ENCODE assay signal across 11 cellular contexts in the genomic region with DNA sequence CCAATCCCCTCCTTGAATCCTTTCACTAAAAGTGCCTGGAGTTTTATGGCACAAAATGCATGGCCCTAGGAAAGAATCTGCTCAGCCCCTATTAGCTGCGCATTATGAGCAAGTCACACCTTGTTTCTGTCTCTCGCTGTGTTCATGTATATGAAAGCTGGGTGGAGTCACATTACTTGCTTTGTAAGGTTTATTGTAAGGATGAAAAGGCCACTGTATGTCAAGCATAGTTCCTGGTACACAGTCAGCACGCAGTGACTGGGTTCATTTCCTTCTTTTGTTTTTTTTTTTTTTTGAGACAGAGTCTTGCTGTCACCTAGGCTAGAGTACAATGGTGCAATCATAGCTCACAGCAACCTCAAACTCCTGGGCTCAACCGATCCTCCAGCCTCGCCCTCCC. TPM values are rescaled to one million over a fixed set of nuclear protein-coding genes. Genes with fewer than 3 reads are reported as not detected.
DNase-seq lines count a peak whose midpoint lies in the region; ATAC-seq, FAIRE-seq and TF ChIP-seq lines count a peak whose summit lies in the region.
"Had no signal": no experiment of that assay in that cellular context is flagged by ENCODE, and none has a peak within 500 bp of the region (broad histone marks: within the 10 kb centered on the region; RNA-seq: fewer than 3 reads in every experiment).

No MANE protein-coding gene starts in this region.

- no peak for TF ChIP-seq CTCF in SK-N-SH (IDR thresholded peaks at IDR 0.05)

- no peaks in the 10 kb centered on the region for H3K36me3 Mint-ChIP-seq in IgD-negative memory B cell
- no peaks in the 10 kb centered on the region for H3K36me3 Mint-ChIP-seq in activated T-helper 1 cell treated with anti-CD3 and anti-CD28 coated beads, Interleukin-12 subunit alpha, Interleukin-12 subunit beta, Interleukin-2, Interleukin-4 antibody, amounts not matched to agents 30 ng/mL and 10 ng/mL and 1 ng/mL, durations not matched to agents 14 hours and 24 hours and 36 hours (ENCODE audit: low read depth)
- H3K36me3 Mint-ChIP-seq: natural killer cell had no signal

- H3K27ac ChIP-seq in SK-N-SH (ENCODE audit: low read depth in 2 of 2, low read length in 1 of 2) (no peak overlapping the region), small intestine (ENCODE audit: low read depth in 1 of 2, low read length in 1 of 2) (peak overlapping the region; percentile 88 to 94)
- H3K27ac ChIP-seq: gastroesophageal sphincter had no signal

- FAIRE-seq in small intestine (lab: Jason Lieb, UNC) (peak; percentile 81), RCC 7860 (lab: Jason Lieb, UNC) (no peak)
- FAIRE-seq: astrocyte had no signal

- no peak overlapping the region for H3K9ac ChIP-seq in SK-N-SH

- peak; percentile 1 for DNase-seq in SK-N-SH
- DNase-seq in activated T-helper 1 cell treated with anti-CD3 and anti-CD28 coated beads, Interleukin-12 subunit alpha, Interleukin-12 subunit beta, Interleukin-2, Interleukin-4 antibody, amounts not matched to agents 30 ng/mL and 10 ng/mL and 1 ng/mL, durations not matched to agents 14 hours and 24 hours and 36 hours (ENCODE audit: low spot score) = no peak
- DNase-seq in small intestine = peak; percentile 95
- DNase-seq in NCI-H187 (lab: John Stamatoyannopoulos, UW) = no peak
- no peak for DNase-seq in RCC 7860 (ENCODE audit: low spot score)
- DNase-seq: natural killer cell had no signal

- H3F3A ChIP-seq in SK-N-SH (replicated peaks; ENCODE audit: insufficient read depth) = peaks cover 2% of the 10 kb centered on the region

- no peaks in the 10 kb centered on the region for H4K20me1 ChIP-seq in SK-N-SH (ENCODE audit: insufficient read depth)

- CTCF ChIA-PET in SK-N-SH (lab: Yijun Ruan, JAX) = interaction anchor here (1.5 kb wide), 1 partner anchor 118 kb away, joined by 3 read pairs; no protein-coding TSS in a partner anchor

- no peak for TF ChIP-seq RAD21 in SK-N-SH (IDR thresholded peaks at IDR 0.05; ENCODE audit: low read length)

- peak overlapping the region; percentile 12 to 93 (median 56) for H3K4me3 Mint-ChIP-seq in IgD-negative memory B cell
- no peak overlapping the region for H3K4me3 Mint-ChIP-seq in activated T-helper 1 cell treated with anti-CD3 and anti-CD28 coated beads, Interleukin-12 subunit alpha, Interleukin-12 subunit beta, Interleukin-2, Interleukin-4 antibody, amounts not matched to agents 30 ng/mL and 10 ng/mL and 1 ng/mL, durations not matched to agents 14 hours and 24 hours and 36 hours
- H3K4me3 Mint-ChIP-seq: natural killer cell had no signal

- no peaks in the 10 kb centered on the region for H3K79me2 ChIP-seq in SK-N-SH (ENCODE audit: insufficient read depth)

- H3K27ac Mint-ChIP-seq in IgD-negative memory B cell = peak overlapping the region; percentile 36 to 98 (median 82)
- H3K27ac Mint-ChIP-seq in activated T-helper 1 cell treated with anti-CD3 and anti-CD28 coated beads, Interleukin-12 subunit alpha, Interleukin-12 subunit beta, Interleukin-2, Interleukin-4 antibody, amounts not matched to agents 30 ng/mL and 10 ng/mL and 1 ng/mL, durations not matched to agents 14 hours and 24 hours and 36 hours = peak overlapping the region; percentile 56
- H3K27ac Mint-ChIP-seq: natural killer cell had no signal

- H3K9me3 Mint-ChIP-seq in IgD-negative memory B cell = no peaks in the 10 kb centered on the region
- no peaks in the 10 kb centered on the region for H3K9me3 Mint-ChIP-seq in activated T-helper 1 cell treated with anti-CD3 and anti-CD28 coated beads, Interleukin-12 subunit alpha, Interleukin-12 subunit beta, Interleukin-2, Interleukin-4 antibody, amounts not matched to agents 30 ng/mL and 10 ng/mL and 1 ng/mL, durations not matched to agents 14 hours and 24 hours and 36 hours
- H3K9me3 Mint-ChIP-seq: natural killer cell had no signal

- H3K4me3 ChIP-seq in SK-N-SH (ENCODE audit: low read depth in 2 of 2, low read length in 1 of 2) (no peak overlapping the region), small intestine (ENCODE audit: low read depth in 1 of 2, low read length in 2 of 2) (no peak overlapping the region)
- H3K4me3 ChIP-seq: gastroesophageal sphincter had no signal

- no peak for ATAC-seq in SK-N-SH treated with all-trans-retinoic acid at 6 μM for 48 hours
- no peak for ATAC-seq in GM18870 (IDR thresholded peaks at IDR 0.05; ENCODE audit: unreplicated experiment)
- ATAC-seq: gastroesophageal sphincter, natural killer cell had no signal

- peaks cover 10 to 14% (median 13%) of the 10 kb centered on the region in 3 donors for H3K4me1 Mint-ChIP-seq in IgD-negative memory B cell
- peaks cover 12% of the 10 kb centered on the region for H3K4me1 Mint-ChIP-seq in activated T-helper 1 cell treated with anti-CD3 and anti-CD28 coated beads, Interleukin-12 subunit alpha, Interleukin-12 subunit beta, Interleukin-2, Interleukin-4 antibody, amounts not matched to agents 30 ng/mL and 10 ng/mL and 1 ng/mL, durations not matched to agents 14 hours and 24 hours and 36 hours (ENCODE audit: low read depth)
- H3K4me1 Mint-ChIP-seq: natural killer cell had no signal

- POLR2A ChIA-PET in SK-N-SH (lab: Yijun Ruan, JAX) = no interaction called here

- H3K9me3 ChIP-seq in SK-N-SH = no peaks in the 10 kb centered on the region
- H3K9me3 ChIP-seq in small intestine (ENCODE audit: control insufficient read depth, low read depth) = no peaks in the 10 kb centered on the region
- H3K9me3 ChIP-seq: gastroesophageal sphincter had no signal

- no peaks in the 10 kb centered on the region for H3K9me2 ChIP-seq in SK-N-SH

- H3K27me3 Mint-ChIP-seq in IgD-negative memory B cell = no peaks in the 10 kb centered on the region
- H3K27me3 Mint-ChIP-seq in activated T-helper 1 cell treated with anti-CD3 and anti-CD28 coated beads, Interleukin-12 subunit alpha, Interleukin-12 subunit beta, Interleukin-2, Interleukin-4 antibody, amounts not matched to agents 30 ng/mL and 10 ng/mL and 1 ng/mL, durations not matched to agents 14 hours and 24 hours and 36 hours (ENCODE audit: insufficient read depth) = no peaks in the 10 kb centered on the region

- intact Hi-C loops in activated T-helper 1 cell treated with anti-CD3 and anti-CD28 coated beads, Interleukin-12 subunit alpha, Interleukin-12 subunit beta, Interleukin-2, Interleukin-4 antibody, amounts not matched to agents 30 ng/mL and 10 ng/mL and 1 ng/mL, durations not matched to agents 14 hours and 24 hours and 36 hours (cut with micrococcal nuclease) = no loop called here

- 0 out of 4 replicates have a peak, but pooled peaks cover 0 to under 1% of the 10 kb centered on the region in 2 experiments for H3K4me1 ChIP-seq in SK-N-SH (ENCODE audit: control insufficient read depth in 1 of 2, insufficient read depth in 2 of 2, low read depth in 1 of 2, low read length in 1 of 2)
- no peaks in the 10 kb centered on the region for H3K4me1 ChIP-seq in small intestine (ENCODE audit: control insufficient read depth in 2 of 2, insufficient read depth in 1 of 2, low read depth in 1 of 2, low read length in 1 of 2)
- H3K4me1 ChIP-seq: gastroesophageal sphincter had no signal

- H3K36me3 ChIP-seq in SK-N-SH (replicated peaks in 1 of 2; ENCODE audit: control insufficient read depth in 1 of 2, insufficient read depth in 2 of 2, low read length in 1 of 2) = no peaks in the 10 kb centered on the region
- H3K36me3 ChIP-seq in small intestine (ENCODE audit: control insufficient read depth in 2 of 2, insufficient read depth in 2 of 2, low read length in 2 of 2) = no peaks in the 10 kb centered on the region
- H3K36me3 ChIP-seq: gastroesophageal sphincter had no signal

- no peak overlapping the region for H3K4me2 ChIP-seq in SK-N-SH

- no peak for TF ChIP-seq EP300 in SK-N-SH (IDR thresholded peaks at IDR 0.05; ENCODE audit: borderline replicate concordance in 1 of 2, low read depth in 1 of 2, low read length in 1 of 2)

- WGBS in SK-N-SH (ENCODE audit: low lambda C conversion rate) = 88% methylated on average over 5 of the region's 5 CpGs
- 13 to 46% (median 33%) methylated on average over 5 of the region's 5 CpGs for WGBS in small intestine, 3 donors

- H3K27me3 ChIP-seq in SK-N-SH (ENCODE audit: insufficient read depth) (no peaks in the 10 kb centered on the region), small intestine (ENCODE audit: control insufficient read depth in 2 of 2, insufficient read depth in 2 of 2, low read length in 2 of 2) (no peaks in the 10 kb centered on the region)
- H3K27me3 ChIP-seq: gastroesophageal sphincter had no signal

- H2AFZ ChIP-seq in SK-N-SH (ENCODE audit: low read depth) = no peak overlapping the region

TF ChIP-seq in SK-N-SH, 30 proteins besides CTCF, POLR2A, EP300 and RAD21 (continues in another document):
- TF ChIP-seq GATA2 (CRISPR knock-in tag; IDR thresholded peaks at IDR 0.05) (no peak), FOXM1 (IDR thresholded peaks at IDR 0.05; ENCODE audit: low read depth) (no peak)
- TF ChIP-seq, protein P1, sequence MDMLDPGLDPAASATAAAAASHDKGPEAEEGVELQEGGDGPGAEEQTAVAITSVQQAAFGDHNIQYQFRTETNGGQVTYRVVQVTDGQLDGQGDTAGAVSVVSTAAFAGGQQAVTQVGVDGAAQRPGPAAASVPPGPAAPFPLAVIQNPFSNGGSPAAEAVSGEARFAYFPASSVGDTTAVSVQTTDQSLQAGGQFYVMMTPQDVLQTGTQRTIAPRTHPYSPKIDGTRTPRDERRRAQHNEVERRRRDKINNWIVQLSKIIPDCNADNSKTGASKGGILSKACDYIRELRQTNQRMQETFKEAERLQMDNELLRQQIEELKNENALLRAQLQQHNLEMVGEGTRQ (IDR thresholded peaks at IDR 0.05; ENCODE audit: borderline replicate concordance, low read depth, low read length) = no peak

TF ChIP-seq in SK-N-SH treated with all-trans-retinoic acid at 6 μM for 48 hours, 23 proteins besides CTCF, POLR2A, EP300 and RAD21:
- TF ChIP-seq ZNF8 (CRISPR knock-in tag; IDR thresholded peaks at IDR 0.05) = no peak
- TF ChIP-seq ARNTL (CRISPR knock-in tag; IDR thresholded peaks at IDR 0.05; ENCODE audit: borderline replicate concordance, low read depth) = no peak

RNA-seq across cellular contexts. Expression of a gene that starts 6.7 kb away (rescaled TPM):
- polyA plus RNA-seq in SK-N-SH (2012; rRNA removed) = 5.6 and 11.4 TPM in 2 replicates
- 7.0 and 9.2 TPM in 2 replicates for polyA plus RNA-seq in SK-N-SH (2012; cell fraction: cytosol; rRNA removed)
- 10.7 and 14.3 TPM in 2 replicates for polyA plus RNA-seq in SK-N-SH (2012; cell fraction: nucleus; rRNA removed)
- polyA plus RNA-seq in IgD-negative memory B cell = 8.9 TPM
- 27.9 and 28.8 TPM in 2 replicates for total RNA-seq in activated T-helper 1 cell treated with anti-CD3 and anti-CD28 coated beads, Interleukin-12 subunit alpha, Interleukin-12 subunit beta, Interleukin-2, Interleukin-4 antibody, amounts not matched to agents 30 ng/mL and 10 ng/mL and 1 ng/mL, durations not matched to agents 14 hours and 24 hours and 36 hours
- polyA plus RNA-seq in small intestine = 10 to 100 TPM; 40.2 to 41.3 (median 41.2) TPM

Comparison
In these comparisons a context has a peak if more than half of its experiments do, and no peak if none do; other contexts are left out.
1. DNase-seq: peak in SK-N-SH (single experiment) and small intestine (single experiment); none in activated T-helper 1 cell treated with anti-CD3 and anti-CD28 coated beads, Interleukin-12 subunit alpha, Interleukin-12 subunit beta, Interleukin-2, Interleukin-4 antibody, amounts not matched to agents 30 ng/mL and 10 ng/mL and 1 ng/mL, durations not matched to agents 14 hours and 24 hours and 36 hours (single experiment), NCI-H187 (0 of 2) and RCC 7860 (single experiment).
2. H3K27ac ChIP-seq: peak in small intestine (2 of 2); none in SK-N-SH (0 of 2).